1 cellular context compared by ENCODE assay signal in the genomic region with DNA sequence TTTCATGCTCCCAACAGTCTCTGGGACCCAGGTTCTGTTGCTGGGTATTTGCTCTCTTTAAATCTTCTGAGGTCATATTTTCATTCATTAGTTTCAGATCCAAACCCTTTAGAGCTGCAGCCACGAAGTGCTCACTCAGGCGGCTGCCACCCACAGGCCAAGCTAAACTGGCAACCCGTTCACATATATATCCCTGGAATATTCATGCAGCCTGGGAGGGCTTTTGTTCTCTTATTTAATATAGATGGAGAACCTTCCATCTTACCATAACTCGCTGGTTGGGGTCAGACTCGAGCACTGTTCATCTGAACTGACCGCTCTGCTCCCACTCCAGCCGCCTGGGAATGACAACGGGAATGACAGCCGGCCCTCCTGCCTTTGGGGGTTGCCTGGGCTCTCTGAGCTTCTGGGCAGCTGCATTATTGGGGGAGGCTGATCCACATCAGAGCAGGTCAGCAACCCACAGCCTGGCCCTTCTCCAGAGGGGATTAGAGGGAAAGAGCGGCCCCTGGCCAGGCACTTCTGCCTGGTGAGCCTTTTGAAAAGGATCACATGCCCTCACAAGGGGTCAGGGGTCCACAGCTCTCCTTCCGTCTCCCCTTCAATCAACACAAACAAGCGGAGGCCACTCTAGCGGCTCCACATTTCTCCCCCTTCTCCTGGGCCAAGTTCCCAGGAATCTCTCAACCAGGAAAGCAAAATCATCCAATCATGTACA.
TF ChIP-seq lines count a peak whose summit lies in the region.

No MANE protein-coding gene starts in this region.

TF ChIP-seq in HepG2, 621 proteins besides CTCF, POLR2A, EP300 and RAD21 (continued from another document and continues in another):
- TF ChIP-seq, protein P1, sequence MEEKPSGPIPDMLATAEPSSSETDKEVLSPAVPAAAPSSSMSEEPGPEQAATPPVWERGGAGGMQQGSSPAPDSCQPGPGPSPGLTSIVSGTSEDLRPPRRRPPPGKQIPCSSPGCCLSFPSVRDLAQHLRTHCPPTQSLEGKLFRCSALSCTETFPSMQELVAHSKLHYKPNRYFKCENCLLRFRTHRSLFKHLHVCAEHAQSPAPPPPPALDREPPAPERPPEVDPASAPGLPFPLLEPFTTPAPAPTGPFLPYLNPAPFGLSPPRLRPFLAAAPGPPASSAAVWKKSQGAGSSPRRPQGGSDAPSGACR (CRISPR knock-in tag; IDR thresholded peaks at IDR 0.05) = no peak
- TF ChIP-seq POLR2G (IDR thresholded peaks at IDR 0.05; ENCODE audit: low read depth, low read length) (no peak), ZNF496 (CRISPR knock-in tag; IDR thresholded peaks at IDR 0.05; ENCODE audit: insufficient replicate concordance) (no peak), TARDBP (CRISPR knock-in tag; IDR thresholded peaks at IDR 0.05) (no peak), ZNF263 (CRISPR knock-in tag; IDR thresholded peaks at IDR 0.05) (no peak), GLI4 (CRISPR knock-in tag; IDR thresholded peaks at IDR 0.05; ENCODE audit: borderline replicate concordance) (no peak), SYNCRIP (IDR thresholded peaks at IDR 0.05; ENCODE audit: insufficient read depth, low read depth, low read length) (no peak), EEA1 (CRISPR knock-in tag; IDR thresholded peaks at IDR 0.05; ENCODE audit: borderline replicate concordance) (no peak), ELF1 (CRISPR knock-in tag; IDR thresholded peaks at IDR 0.05) (no peak), SALL1 (CRISPR knock-in tag; IDR thresholded peaks at IDR 0.05) (peak; percentile 59; the same call in 1 of the 2 replicates), NFKB2 (CRISPR knock-in tag; IDR thresholded peaks at IDR 0.05; ENCODE audit: borderline replicate concordance) (no peak), ETV5 (CRISPR knock-in tag; IDR thresholded peaks at IDR 0.05; ENCODE audit: borderline replicate concordance) (peak; percentile 44; the same call in 1 of the 2 replicates), RELA (CRISPR knock-in tag; IDR thresholded peaks at IDR 0.05) (no peak), SMAD3 (CRISPR knock-in tag; IDR thresholded peaks at IDR 0.05) (no peak), ZNF292 (CRISPR knock-in tag; IDR thresholded peaks at IDR 0.05; ENCODE audit: borderline replicate concordance, low read depth) (no peak), ZNF484 (CRISPR knock-in tag; IDR thresholded peaks at IDR 0.05; ENCODE audit: borderline replicate concordance, low read depth) (no peak)
- TF ChIP-seq, protein P2, sequence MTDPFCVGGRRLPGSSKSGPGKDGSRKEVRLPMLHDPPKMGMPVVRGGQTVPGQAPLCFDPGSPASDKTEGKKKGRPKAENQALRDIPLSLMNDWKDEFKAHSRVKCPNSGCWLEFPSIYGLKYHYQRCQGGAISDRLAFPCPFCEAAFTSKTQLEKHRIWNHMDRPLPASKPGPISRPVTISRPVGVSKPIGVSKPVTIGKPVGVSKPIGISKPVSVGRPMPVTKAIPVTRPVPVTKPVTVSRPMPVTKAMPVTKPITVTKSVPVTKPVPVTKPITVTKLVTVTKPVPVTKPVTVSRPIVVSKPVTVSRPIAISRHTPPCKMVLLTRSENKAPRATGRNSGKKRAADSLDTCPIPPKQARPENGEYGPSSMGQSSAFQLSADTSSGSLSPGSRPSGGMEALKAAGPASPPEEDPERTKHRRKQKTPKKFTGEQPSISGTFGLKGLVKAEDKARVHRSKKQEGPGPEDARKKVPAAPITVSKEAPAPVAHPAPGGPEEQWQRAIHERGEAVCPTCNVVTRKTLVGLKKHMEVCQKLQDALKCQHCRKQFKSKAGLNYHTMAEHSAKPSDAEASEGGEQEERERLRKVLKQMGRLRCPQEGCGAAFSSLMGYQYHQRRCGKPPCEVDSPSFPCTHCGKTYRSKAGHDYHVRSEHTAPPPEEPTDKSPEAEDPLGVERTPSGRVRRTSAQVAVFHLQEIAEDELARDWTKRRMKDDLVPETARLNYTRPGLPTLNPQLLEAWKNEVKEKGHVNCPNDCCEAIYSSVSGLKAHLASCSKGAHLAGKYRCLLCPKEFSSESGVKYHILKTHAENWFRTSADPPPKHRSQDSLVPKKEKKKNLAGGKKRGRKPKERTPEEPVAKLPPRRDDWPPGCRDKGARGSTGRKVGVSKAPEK (CRISPR knock-in tag; IDR thresholded peaks at IDR 0.05; ENCODE audit: borderline replicate concordance) = no peak
- TF ChIP-seq, protein P3, sequence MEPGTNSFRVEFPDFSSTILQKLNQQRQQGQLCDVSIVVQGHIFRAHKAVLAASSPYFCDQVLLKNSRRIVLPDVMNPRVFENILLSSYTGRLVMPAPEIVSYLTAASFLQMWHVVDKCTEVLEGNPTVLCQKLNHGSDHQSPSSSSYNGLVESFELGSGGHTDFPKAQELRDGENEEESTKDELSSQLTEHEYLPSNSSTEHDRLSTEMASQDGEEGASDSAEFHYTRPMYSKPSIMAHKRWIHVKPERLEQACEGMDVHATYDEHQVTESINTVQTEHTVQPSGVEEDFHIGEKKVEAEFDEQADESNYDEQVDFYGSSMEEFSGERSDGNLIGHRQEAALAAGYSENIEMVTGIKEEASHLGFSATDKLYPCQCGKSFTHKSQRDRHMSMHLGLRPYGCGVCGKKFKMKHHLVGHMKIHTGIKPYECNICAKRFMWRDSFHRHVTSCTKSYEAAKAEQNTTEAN (CRISPR knock-in tag; conservative IDR thresholded peaks at IDR 0.05) = no peak
- TF ChIP-seq, protein P4, sequence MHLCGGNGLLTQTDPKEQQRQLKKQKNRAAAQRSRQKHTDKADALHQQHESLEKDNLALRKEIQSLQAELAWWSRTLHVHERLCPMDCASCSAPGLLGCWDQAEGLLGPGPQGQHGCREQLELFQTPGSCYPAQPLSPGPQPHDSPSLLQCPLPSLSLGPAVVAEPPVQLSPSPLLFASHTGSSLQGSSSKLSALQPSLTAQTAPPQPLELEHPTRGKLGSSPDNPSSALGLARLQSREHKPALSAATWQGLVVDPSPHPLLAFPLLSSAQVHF (CRISPR knock-in tag; IDR thresholded peaks at IDR 0.05) = no peak
- TF ChIP-seq, protein P5, sequence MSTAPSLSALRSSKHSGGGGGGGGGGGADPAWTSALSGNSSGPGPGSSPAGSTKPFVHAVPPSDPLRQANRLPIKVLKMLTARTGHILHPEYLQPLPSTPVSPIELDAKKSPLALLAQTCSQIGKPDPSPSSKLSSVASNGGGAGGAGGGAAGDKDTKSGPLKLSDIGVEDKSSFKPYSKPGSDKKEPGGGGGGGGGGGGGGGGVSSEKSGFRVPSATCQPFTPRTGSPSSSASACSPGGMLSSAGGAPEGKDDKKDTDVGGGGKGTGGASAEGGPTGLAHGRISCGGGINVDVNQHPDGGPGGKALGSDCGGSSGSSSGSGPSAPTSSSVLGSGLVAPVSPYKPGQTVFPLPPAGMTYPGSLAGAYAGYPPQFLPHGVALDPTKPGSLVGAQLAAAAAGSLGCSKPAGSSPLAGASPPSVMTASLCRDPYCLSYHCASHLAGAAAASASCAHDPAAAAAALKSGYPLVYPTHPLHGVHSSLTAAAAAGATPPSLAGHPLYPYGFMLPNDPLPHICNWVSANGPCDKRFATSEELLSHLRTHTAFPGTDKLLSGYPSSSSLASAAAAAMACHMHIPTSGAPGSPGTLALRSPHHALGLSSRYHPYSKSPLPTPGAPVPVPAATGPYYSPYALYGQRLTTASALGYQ (CRISPR knock-in tag; IDR thresholded peaks at IDR 0.05) = no peak
- TF ChIP-seq, protein P6, sequence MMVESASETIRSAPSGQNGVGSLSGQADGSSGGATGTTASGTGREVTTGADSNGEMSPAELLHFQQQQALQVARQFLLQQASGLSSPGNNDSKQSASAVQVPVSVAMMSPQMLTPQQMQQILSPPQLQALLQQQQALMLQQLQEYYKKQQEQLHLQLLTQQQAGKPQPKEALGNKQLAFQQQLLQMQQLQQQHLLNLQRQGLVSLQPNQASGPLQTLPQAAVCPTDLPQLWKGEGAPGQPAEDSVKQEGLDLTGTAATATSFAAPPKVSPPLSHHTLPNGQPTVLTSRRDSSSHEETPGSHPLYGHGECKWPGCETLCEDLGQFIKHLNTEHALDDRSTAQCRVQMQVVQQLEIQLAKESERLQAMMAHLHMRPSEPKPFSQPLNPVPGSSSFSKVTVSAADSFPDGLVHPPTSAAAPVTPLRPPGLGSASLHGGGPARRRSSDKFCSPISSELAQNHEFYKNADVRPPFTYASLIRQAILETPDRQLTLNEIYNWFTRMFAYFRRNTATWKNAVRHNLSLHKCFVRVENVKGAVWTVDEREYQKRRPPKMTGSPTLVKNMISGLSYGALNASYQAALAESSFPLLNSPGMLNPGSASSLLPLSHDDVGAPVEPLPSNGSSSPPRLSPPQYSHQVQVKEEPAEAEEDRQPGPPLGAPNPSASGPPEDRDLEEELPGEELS (CRISPR knock-in tag; IDR thresholded peaks at IDR 0.05) = 0 out of 2 replicates have a peak, but pooled peaks have one; percentile 29
- TF ChIP-seq, protein P7, sequence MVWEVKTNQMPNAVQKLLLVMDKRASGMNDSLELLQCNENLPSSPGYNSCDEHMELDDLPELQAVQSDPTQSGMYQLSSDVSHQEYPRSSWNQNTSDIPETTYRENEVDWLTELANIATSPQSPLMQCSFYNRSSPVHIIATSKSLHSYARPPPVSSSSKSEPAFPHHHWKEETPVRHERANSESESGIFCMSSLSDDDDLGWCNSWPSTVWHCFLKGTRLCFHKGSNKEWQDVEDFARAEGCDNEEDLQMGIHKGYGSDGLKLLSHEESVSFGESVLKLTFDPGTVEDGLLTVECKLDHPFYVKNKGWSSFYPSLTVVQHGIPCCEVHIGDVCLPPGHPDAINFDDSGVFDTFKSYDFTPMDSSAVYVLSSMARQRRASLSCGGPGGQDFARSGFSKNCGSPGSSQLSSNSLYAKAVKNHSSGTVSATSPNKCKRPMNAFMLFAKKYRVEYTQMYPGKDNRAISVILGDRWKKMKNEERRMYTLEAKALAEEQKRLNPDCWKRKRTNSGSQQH (CRISPR knock-in tag; IDR thresholded peaks at IDR 0.05; ENCODE audit: low read depth) = no peak
- TF ChIP-seq, protein P8, sequence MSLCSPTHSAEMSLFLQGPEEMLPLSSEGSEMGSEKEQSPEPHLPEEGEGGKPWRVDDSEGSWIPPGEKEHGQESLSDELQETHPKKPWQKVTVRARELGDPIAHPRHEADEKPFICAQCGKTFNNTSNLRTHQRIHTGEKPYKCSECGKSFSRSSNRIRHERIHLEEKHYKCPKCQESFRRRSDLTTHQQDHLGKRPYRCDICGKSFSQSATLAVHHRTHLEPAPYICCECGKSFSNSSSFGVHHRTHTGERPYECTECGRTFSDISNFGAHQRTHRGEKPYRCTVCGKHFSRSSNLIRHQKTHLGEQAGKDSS (CRISPR knock-in tag; IDR thresholded peaks at IDR 0.05; ENCODE audit: borderline replicate concordance, low read depth) = no peak
- TF ChIP-seq, protein P9, sequence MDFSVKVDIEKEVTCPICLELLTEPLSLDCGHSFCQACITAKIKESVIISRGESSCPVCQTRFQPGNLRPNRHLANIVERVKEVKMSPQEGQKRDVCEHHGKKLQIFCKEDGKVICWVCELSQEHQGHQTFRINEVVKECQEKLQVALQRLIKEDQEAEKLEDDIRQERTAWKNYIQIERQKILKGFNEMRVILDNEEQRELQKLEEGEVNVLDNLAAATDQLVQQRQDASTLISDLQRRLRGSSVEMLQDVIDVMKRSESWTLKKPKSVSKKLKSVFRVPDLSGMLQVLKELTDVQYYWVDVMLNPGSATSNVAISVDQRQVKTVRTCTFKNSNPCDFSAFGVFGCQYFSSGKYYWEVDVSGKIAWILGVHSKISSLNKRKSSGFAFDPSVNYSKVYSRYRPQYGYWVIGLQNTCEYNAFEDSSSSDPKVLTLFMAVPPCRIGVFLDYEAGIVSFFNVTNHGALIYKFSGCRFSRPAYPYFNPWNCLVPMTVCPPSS (IDR thresholded peaks at IDR 0.05) = no peak
- TF ChIP-seq, protein P10, sequence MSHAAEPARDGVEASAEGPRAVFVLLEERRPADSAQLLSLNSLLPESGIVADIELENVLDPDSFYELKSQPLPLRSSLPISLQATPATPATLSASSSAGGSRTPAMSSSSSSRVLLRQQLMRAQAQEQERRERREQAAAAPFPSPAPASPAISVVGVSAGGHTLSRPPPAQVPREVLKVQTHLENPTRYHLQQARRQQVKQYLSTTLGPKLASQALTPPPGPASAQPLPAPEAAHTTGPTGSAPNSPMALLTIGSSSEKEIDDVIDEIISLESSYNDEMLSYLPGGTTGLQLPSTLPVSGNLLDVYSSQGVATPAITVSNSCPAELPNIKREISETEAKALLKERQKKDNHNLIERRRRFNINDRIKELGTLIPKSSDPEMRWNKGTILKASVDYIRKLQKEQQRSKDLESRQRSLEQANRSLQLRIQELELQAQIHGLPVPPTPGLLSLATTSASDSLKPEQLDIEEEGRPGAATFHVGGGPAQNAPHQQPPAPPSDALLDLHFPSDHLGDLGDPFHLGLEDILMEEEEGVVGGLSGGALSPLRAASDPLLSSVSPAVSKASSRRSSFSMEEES (CRISPR knock-in tag; IDR thresholded peaks at IDR 0.05) = peak; percentile 89
- TF ChIP-seq, protein P11, sequence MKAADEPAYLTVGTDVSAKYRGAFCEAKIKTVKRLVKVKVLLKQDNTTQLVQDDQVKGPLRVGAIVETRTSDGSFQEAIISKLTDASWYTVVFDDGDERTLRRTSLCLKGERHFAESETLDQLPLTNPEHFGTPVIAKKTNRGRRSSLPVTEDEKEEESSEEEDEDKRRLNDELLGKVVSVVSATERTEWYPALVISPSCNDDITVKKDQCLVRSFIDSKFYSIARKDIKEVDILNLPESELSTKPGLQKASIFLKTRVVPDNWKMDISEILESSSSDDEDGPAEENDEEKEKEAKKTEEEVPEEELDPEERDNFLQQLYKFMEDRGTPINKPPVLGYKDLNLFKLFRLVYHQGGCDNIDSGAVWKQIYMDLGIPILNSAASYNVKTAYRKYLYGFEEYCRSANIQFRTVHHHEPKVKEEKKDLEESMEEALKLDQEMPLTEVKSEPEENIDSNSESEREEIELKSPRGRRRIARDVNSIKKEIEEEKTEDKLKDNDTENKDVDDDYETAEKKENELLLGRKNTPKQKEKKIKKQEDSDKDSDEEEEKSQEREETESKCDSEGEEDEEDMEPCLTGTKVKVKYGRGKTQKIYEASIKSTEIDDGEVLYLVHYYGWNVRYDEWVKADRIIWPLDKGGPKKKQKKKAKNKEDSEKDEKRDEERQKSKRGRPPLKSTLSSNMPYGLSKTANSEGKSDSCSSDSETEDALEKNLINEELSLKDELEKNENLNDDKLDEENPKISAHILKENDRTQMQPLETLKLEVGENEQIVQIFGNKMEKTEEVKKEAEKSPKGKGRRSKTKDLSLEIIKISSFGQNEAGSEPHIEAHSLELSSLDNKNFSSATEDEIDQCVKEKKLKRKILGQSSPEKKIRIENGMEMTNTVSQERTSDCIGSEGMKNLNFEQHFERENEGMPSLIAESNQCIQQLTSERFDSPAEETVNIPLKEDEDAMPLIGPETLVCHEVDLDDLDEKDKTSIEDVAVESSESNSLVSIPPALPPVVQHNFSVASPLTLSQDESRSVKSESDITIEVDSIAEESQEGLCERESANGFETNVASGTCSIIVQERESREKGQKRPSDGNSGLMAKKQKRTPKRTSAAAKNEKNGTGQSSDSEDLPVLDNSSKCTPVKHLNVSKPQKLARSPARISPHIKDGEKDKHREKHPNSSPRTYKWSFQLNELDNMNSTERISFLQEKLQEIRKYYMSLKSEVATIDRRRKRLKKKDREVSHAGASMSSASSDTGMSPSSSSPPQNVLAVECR (CRISPR knock-in tag; IDR thresholded peaks at IDR 0.05; ENCODE audit: borderline replicate concordance) = peak; percentile 56; the same call in 1 of the 2 replicates
- TF ChIP-seq, protein P12, sequence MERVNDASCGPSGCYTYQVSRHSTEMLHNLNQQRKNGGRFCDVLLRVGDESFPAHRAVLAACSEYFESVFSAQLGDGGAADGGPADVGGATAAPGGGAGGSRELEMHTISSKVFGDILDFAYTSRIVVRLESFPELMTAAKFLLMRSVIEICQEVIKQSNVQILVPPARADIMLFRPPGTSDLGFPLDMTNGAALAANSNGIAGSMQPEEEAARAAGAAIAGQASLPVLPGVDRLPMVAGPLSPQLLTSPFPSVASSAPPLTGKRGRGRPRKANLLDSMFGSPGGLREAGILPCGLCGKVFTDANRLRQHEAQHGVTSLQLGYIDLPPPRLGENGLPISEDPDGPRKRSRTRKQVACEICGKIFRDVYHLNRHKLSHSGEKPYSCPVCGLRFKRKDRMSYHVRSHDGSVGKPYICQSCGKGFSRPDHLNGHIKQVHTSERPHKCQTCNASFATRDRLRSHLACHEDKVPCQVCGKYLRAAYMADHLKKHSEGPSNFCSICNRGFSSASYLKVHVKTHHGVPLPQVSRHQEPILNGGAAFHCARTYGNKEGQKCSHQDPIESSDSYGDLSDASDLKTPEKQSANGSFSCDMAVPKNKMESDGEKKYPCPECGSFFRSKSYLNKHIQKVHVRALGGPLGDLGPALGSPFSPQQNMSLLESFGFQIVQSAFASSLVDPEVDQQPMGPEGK (CRISPR knock-in tag; IDR thresholded peaks at IDR 0.05) = no peak
